ENCODE assay signal across 8 cellular contexts in genomic region chr19:44753619-44753931, GRCh38. TPM values are rescaled to one million over a fixed set of nuclear protein-coding genes. Genes with fewer than 3 reads are reported as not detected.
A peak's percentile ranks its signal among the peaks of the same experiment; 100 is the strongest.
DNase-seq lines count a peak whose midpoint lies in the region; ATAC-seq and TF ChIP-seq lines count a peak whose summit lies in the region.

No MANE protein-coding gene starts in this region.

- peak overlapping the region; percentile 50 to 70 for H3K4me3 ChIP-seq in HCT116 (replicated peaks in 1 of 2; ENCODE audit: low read depth in 1 of 2, low read length in 2 of 2)
- peak overlapping the region; percentile 26 to 49 for H3K4me3 ChIP-seq in gastroesophageal sphincter
- peak overlapping the region; percentile 23 to 81 (median 36) for H3K4me3 ChIP-seq in skin epidermis

- H3K27me3 Mint-ChIP-seq in activated CD4-positive, alpha-beta memory T cell treated with anti-CD3 and anti-CD28 coated beads for 36 hours: no peaks in the 10 kb centered on the region

- H3K27me3 ChIP-seq in HCT116 (ENCODE audit: insufficient read depth, low read length): no peaks in the 10 kb centered on the region
- no peaks in the 10 kb centered on the region for H3K27me3 ChIP-seq in gastroesophageal sphincter

- H3K4me1 ChIP-seq in HCT116 (ENCODE audit: control insufficient read depth in 1 of 2, insufficient read depth in 2 of 2, low read length in 2 of 2) (peaks cover 34 to 66% of the 10 kb centered on the region in 2 experiments), gastroesophageal sphincter (peaks cover 0 to 95% (median 69%) of the 10 kb centered on the region in 3 donors)

- ATAC-seq in HCT116 (no peak), gastroesophageal sphincter (no peak), GM21390 (IDR thresholded peaks at IDR 0.05; ENCODE audit: unreplicated experiment) (no peak)

- no peak for DNase-seq in HCT116 (ENCODE audit: low read depth, low spot score)
- no peak for DNase-seq in activated CD4-positive, alpha-beta memory T cell treated with anti-CD3 and anti-CD28 coated beads for 36 hours
- no peak for DNase-seq in NCI-H146 treated with DMSO at 0.1 percent for 48 hours (lab: John Stamatoyannopoulos, UW; ENCODE audit: unreplicated experiment)
- DNase-seq in NCI-H1105 (lab: John Stamatoyannopoulos, UW): no peak
- no peak for DNase-seq in NCI-H345 treated with DMSO at 0.1 percent for 48 hours (lab: John Stamatoyannopoulos, UW; ENCODE audit: unreplicated experiment)

- no peaks in the 10 kb centered on the region for H4K20me1 ChIP-seq in HCT116 (ENCODE audit: insufficient read depth)

- peaks cover 30% of the 10 kb centered on the region for H3K79me2 ChIP-seq in HCT116 (ENCODE audit: insufficient read depth, low read length)

- no peaks in the 10 kb centered on the region for H3K9me2 ChIP-seq in HCT116 (ENCODE audit: insufficient read depth)

- peaks cover 4 to 9% of the 10 kb centered on the region in 2 experiments; a peak in 3 of 4 replicates for H3K36me3 ChIP-seq in HCT116 (ENCODE audit: control insufficient read depth in 1 of 2, insufficient read depth in 2 of 2, low read length in 2 of 2)
- peaks cover 0 to 54% of the 10 kb centered on the region in 2 donors for H3K36me3 ChIP-seq in gastroesophageal sphincter

- H3K9me3 ChIP-seq in HCT116 (ENCODE audit: control insufficient read depth in 1 of 2, insufficient read depth in 1 of 2, low read depth in 1 of 2, low read length in 2 of 2) (no peaks in the 10 kb centered on the region), gastroesophageal sphincter (no peaks in the 10 kb centered on the region)

- peak overlapping the region; percentile 93 for H3K4me3 Mint-ChIP-seq in activated CD4-positive, alpha-beta memory T cell treated with anti-CD3 and anti-CD28 coated beads for 36 hours

- TF ChIP-seq CTCF in HCT116 (IDR thresholded peaks at IDR 0.05 in 2 of 3, conservative IDR thresholded peaks at IDR 0.05 in 1 of 3; ENCODE audit: borderline replicate concordance in 1 of 3, insufficient read depth in 1 of 3, low read depth in 2 of 3, low read length in 2 of 3): no peak
- no peak for TF ChIP-seq CTCF in gastroesophageal sphincter (IDR thresholded peaks at IDR 0.05)

- intact Hi-C loops in HCT116 (cut with micrococcal nuclease): no loop called here
- intact Hi-C loops in activated CD4-positive, alpha-beta memory T cell treated with anti-CD3 and anti-CD28 coated beads for 36 hours (cut with micrococcal nuclease): loop anchor here (1.0 to 5.0 kb wide), 4 partner anchors 17 to 424 kb away; partner anchors contain the start of genes BLOC1S3, TOMM40 and TRAPPC6A

- H3K27ac ChIP-seq in HCT116 (ENCODE audit: low read depth, low read length): peak overlapping the region; percentile 95
- H3K27ac ChIP-seq in gastroesophageal sphincter: peak overlapping the region; percentile 70 to 93 (median 89)
- peak overlapping the region; percentile 74 to 99 (median 97) for H3K27ac ChIP-seq in skin epidermis

- RAD21 ChIA-PET in HCT116 (lab: Charles Lee; ENCODE audit: low non-redundant PET in 1 of 2, low total read pairs in 2 of 2, uncharacterized antibody in 2 of 2, unreplicated experiment in 2 of 2): interaction anchor here (0.8 to 2.3 kb wide), 4 partner anchors 11 to 29 kb away, joined by 3 to 12 read pairs (median 6); no protein-coding TSS in a partner anchor

- TF ChIP-seq POLR2A in HCT116 (IDR thresholded peaks at IDR 0.05; ENCODE audit: borderline replicate concordance, extremely low read depth, insufficient read depth, insufficient read length): no peak
- no peak for TF ChIP-seq POLR2A in gastroesophageal sphincter (IDR thresholded peaks at IDR 0.05)

- peak overlapping the region; percentile 98 for H3K4me2 ChIP-seq in HCT116 (ENCODE audit: low read length)

- POLR2A ChIA-PET in HCT116 (lab: Charles Lee): interaction anchor here (1.0 to 2.8 kb wide), 5 partner anchors 10 to 30 kb away, joined by 3 to 36 read pairs (median 5); no protein-coding TSS in a partner anchor
- POLR2A ChIA-PET in activated CD4-positive, alpha-beta memory T cell treated with anti-CD3 and anti-CD28 coated beads for 36 hours (lab: Charles Lee): interaction anchor here (1.4 to 2.1 kb wide), 4 partner anchors 12 to 30 kb away, joined by 3 to 19 read pairs (median 12); no protein-coding TSS in a partner anchor

- 0% methylated on average over 1 of the region's 12 CpGs for WGBS in gastroesophageal sphincter (ENCODE audit: low coverage in 1 of 2), 2 donors

- BruUV-seq in HCT116 (replicated peaks; lab: Mats Ljungman, UMichigan): no TSS peak

- CTCF ChIA-PET in HCT116 (lab: Charles Lee): interaction anchor here (1.3 to 3.2 kb wide), 3 partner anchors 18 to 30 kb away, joined by 4 to 20 read pairs (median 6); no protein-coding TSS in a partner anchor
- CTCF ChIA-PET in activated CD4-positive, alpha-beta memory T cell treated with anti-CD3 and anti-CD28 coated beads for 36 hours (lab: Charles Lee): interaction anchor here (2.1 to 5.3 kb wide), 3 partner anchors 17 to 60 kb away, joined by 5 to 50 read pairs (median 43); no protein-coding TSS in a partner anchor

- H3K9ac ChIP-seq in HCT116 (ENCODE audit: low read length): peak overlapping the region; percentile 82

- TF ChIP-seq RAD21 in HCT116 (IDR thresholded peaks at IDR 0.05; ENCODE audit: low read depth): no peak

- no peak for TF ChIP-seq EP300 in gastroesophageal sphincter (IDR thresholded peaks at IDR 0.05)

- H2AFZ ChIP-seq in HCT116 (ENCODE audit: low read depth, low read length, poor library complexity, severe bottlenecking): no peak overlapping the region

- peak overlapping the region; percentile 99 for H3K27ac Mint-ChIP-seq in activated CD4-positive, alpha-beta memory T cell treated with anti-CD3 and anti-CD28 coated beads for 36 hours

- H3K4me1 Mint-ChIP-seq in activated CD4-positive, alpha-beta memory T cell treated with anti-CD3 and anti-CD28 coated beads for 36 hours (ENCODE audit: low read depth): peaks cover 55% of the 10 kb centered on the region

- H3K9me3 Mint-ChIP-seq in activated CD4-positive, alpha-beta memory T cell treated with anti-CD3 and anti-CD28 coated beads for 36 hours: no peaks in the 10 kb centered on the region

- H3K36me3 Mint-ChIP-seq in activated CD4-positive, alpha-beta memory T cell treated with anti-CD3 and anti-CD28 coated beads for 36 hours: peaks cover 81% of the 10 kb centered on the region

TF ChIP-seq in HCT116, 20 proteins besides CTCF, POLR2A, EP300 and RAD21:
- TF ChIP-seq ELF1 (IDR thresholded peaks at IDR 0.05; ENCODE audit: borderline replicate concordance, low read depth): no peak
- no peak for TF ChIP-seq CEBPB (IDR thresholded peaks at IDR 0.05; ENCODE audit: low read depth)
- no peak for TF ChIP-seq SIN3A (IDR thresholded peaks at IDR 0.05; ENCODE audit: low read depth)
- TF ChIP-seq ZNF274 (IDR thresholded peaks at IDR 0.05; ENCODE audit: low read depth, low read length): no peak
- no peak for TF ChIP-seq EGR1 (IDR thresholded peaks at IDR 0.05; ENCODE audit: low read depth)
TF ChIP-seq in HCT116: peak in this region for 0.

RNA-seq across cellular contexts. Expression of gene BCL3, which starts 5.1 kb away (rescaled TPM):
- 37.9 TPM for total RNA-seq in HCT116 (2021; ENCODE audit: unreplicated experiment)
- 33.1 and 43.5 TPM in 2 replicates for polyA plus RNA-seq in HCT116 (2012)
- total RNA-seq in activated CD4-positive, alpha-beta memory T cell treated with anti-CD3 and anti-CD28 coated beads for 36 hours: 10 to 100 TPM; 75.0 to 79.6 TPM
- total RNA-seq in gastroesophageal sphincter: 10 to 100 TPM; 13.2 to 37.7 (median 16.4) TPM

RNA-seq across cellular contexts. Expression of gene CBLC, which starts 24.1 kb away (rescaled TPM):
- 54.3 TPM for total RNA-seq in HCT116 (2021; ENCODE audit: unreplicated experiment)
- 54.5 and 58.3 TPM in 2 replicates for polyA plus RNA-seq in HCT116 (2012)
- total RNA-seq in activated CD4-positive, alpha-beta memory T cell treated with anti-CD3 and anti-CD28 coated beads for 36 hours: not detected
- 1 to 10 TPM in 1 of 4 donors, under 1 TPM in 1, not detected in 2; 0.93 to 1.0 TPM for total RNA-seq in gastroesophageal sphincter

RNA-seq across cellular contexts. Expression of gene CEACAM16, which starts 54.6 kb away (rescaled TPM):
- total RNA-seq in HCT116 (2021; ENCODE audit: unreplicated experiment) (not detected), gastroesophageal sphincter (not detected)
- polyA plus RNA-seq in HCT116 (2012): not detected in 2 replicates
- not detected for total RNA-seq in activated CD4-positive, alpha-beta memory T cell treated with anti-CD3 and anti-CD28 coated beads for 36 hours

RNA-seq across cellular contexts. Expression of gene BCAM, which starts 55.3 kb away (rescaled TPM):
- total RNA-seq in HCT116 (2021; ENCODE audit: unreplicated experiment) (78.7 TPM), gastroesophageal sphincter (10 to 100 TPM; 24.1 to 52.7 (median 36.9) TPM)
- 64.0 and 72.3 TPM in 2 replicates for polyA plus RNA-seq in HCT116 (2012)
- not detected for total RNA-seq in activated CD4-positive, alpha-beta memory T cell treated with anti-CD3 and anti-CD28 coated beads for 36 hours

Comparison
In these comparisons a context has a peak if more than half of its experiments do, and no peak if none do; other contexts are left out.
1. RNA of gene CBLC, which starts 24.1 kb away (total RNA-seq): 54.3 TPM in HCT116 (single experiment); 0.93 to 1.0 TPM in gastroesophageal sphincter and not detected in activated CD4-positive, alpha-beta memory T cell treated with anti-CD3 and anti-CD28 coated beads for 36 hours; every median in the first group is over 10 times any median in the second.
2. Peak in every context shown above with its lines, with median percentiles within 50 percentile points of each other: H3K27ac ChIP-seq and H3K4me3 ChIP-seq.